ENCODE assay signal across 9 cellular contexts in genomic region chr1:121458291-121459048, GRCh38.
DNase-seq lines count a peak whose midpoint lies in the region; ATAC-seq and TF ChIP-seq lines count a peak whose summit lies in the region.
"Had no signal": no experiment of that assay in that cellular context is flagged by ENCODE, and none has a peak within 500 bp of the region (broad histone marks: within the 10 kb centered on the region; RNA-seq: fewer than 3 reads in every experiment).

No MANE protein-coding gene starts in this region.

- intact Hi-C loops in activated CD4-positive, alpha-beta T cell treated with anti-CD3 and anti-CD28 coated beads, Interleukin-2, amount 10 ng/mL, durations not matched to agents 24 days and 14 days (cut with micrococcal nuclease): loop anchor here (2.0 kb wide), 1 partner anchor 58 kb away; no protein-coding TSS in a partner anchor
- intact Hi-C loops in spleen (cut with DNase I; ENCODE audit: low total_unique reads): no loop called here
- intact Hi-C loops in gastrocnemius medialis (cut with DNase I; ENCODE audit: low total_unique reads): no loop called here

- in situ Hi-C loops in gastrocnemius medialis (cut with MboI; ENCODE audit: low sequenced_read_pairs in 4 of 4): no loop called here

- H3K27me3 ChIP-seq in spleen (replicated peaks in 1 of 7) (no peaks in the 10 kb centered on the region), gastrocnemius medialis (no peaks in the 10 kb centered on the region)

- H3K4me1 ChIP-seq in spleen: peaks cover 0 to 20% (median 14%) of the 10 kb centered on the region in 6 donors
- no peaks in the 10 kb centered on the region for H3K4me1 ChIP-seq in gastrocnemius medialis

- H3K4me3 ChIP-seq in spleen: peak overlapping the region in 3 of 8 donors; percentile 8 to 47 (median 11)
- no peak overlapping the region for H3K4me3 ChIP-seq in gastrocnemius medialis

- TF ChIP-seq POLR2A in spleen (IDR thresholded peaks at IDR 0.05) (no peak), gastrocnemius medialis (IDR thresholded peaks at IDR 0.05) (no peak)

- H3K4me3 Mint-ChIP-seq in activated CD4-positive, alpha-beta T cell treated with anti-CD3 and anti-CD28 coated beads, Interleukin-2, amount 10 ng/mL, durations not matched to agents 24 days and 14 days: peak overlapping the region; percentile 64

- TF ChIP-seq CTCF in spleen (IDR thresholded peaks at IDR 0.05 in 8 of 11, conservative IDR thresholded peaks at IDR 0.05 in 3 of 11): no peak
- TF ChIP-seq CTCF in gastrocnemius medialis (IDR thresholded peaks at IDR 0.05 in 4 of 5, conservative IDR thresholded peaks at IDR 0.05 in 1 of 5): no peak

- DNase-seq in activated CD4-positive, alpha-beta T cell treated with anti-CD3 and anti-CD28 coated beads, Interleukin-2, amount 10 ng/mL, durations not matched to agents 24 days and 14 days: no peak
- DNase-seq in activated CD4-positive, alpha-beta T cell treated with anti-CD3 and anti-CD28 coated beads for 4 hours: no peak
- DNase-seq in RPMI8226 (peak; percentile 71), spleen (no peak), HCEC 1CT (no peak), NCI-H345 treated with DMSO at 0.1 percent for 48 hours (lab: John Stamatoyannopoulos, UW; ENCODE audit: unreplicated experiment) (no peak), gastrocnemius medialis (no peak)

- H3K4me1 Mint-ChIP-seq in activated CD4-positive, alpha-beta T cell treated with anti-CD3 and anti-CD28 coated beads, Interleukin-2, amount 10 ng/mL, durations not matched to agents 24 days and 14 days: peaks cover 15% of the 10 kb centered on the region

- 23 to 27% (median 25%) methylated on average over 2 of the region's 2 CpGs for WGBS in spleen, 5 donors

- H3K36me3 ChIP-seq in spleen (no peaks in the 10 kb centered on the region), gastrocnemius medialis (no peaks in the 10 kb centered on the region)

- peaks cover 11% of the 10 kb centered on the region for H3K9me3 Mint-ChIP-seq in activated CD4-positive, alpha-beta T cell treated with anti-CD3 and anti-CD28 coated beads, Interleukin-2, amount 10 ng/mL, durations not matched to agents 24 days and 14 days

- peak; percentile 97 for ATAC-seq in HG02970 (IDR thresholded peaks at IDR 0.05; ENCODE audit: low FRiP score, unreplicated experiment)
- no peak for ATAC-seq in gastrocnemius medialis
- ATAC-seq: Panc1 had no signal

- peaks cover 9% of the 10 kb centered on the region for H3K36me3 Mint-ChIP-seq in activated CD4-positive, alpha-beta T cell treated with anti-CD3 and anti-CD28 coated beads, Interleukin-2, amount 10 ng/mL, durations not matched to agents 24 days and 14 days (ENCODE audit: low read depth)

- H3K9me3 ChIP-seq in spleen (no peaks in the 10 kb centered on the region), gastrocnemius medialis (no peaks in the 10 kb centered on the region)

- peak overlapping the region; percentile 59 for H3K27ac Mint-ChIP-seq in activated CD4-positive, alpha-beta T cell treated with anti-CD3 and anti-CD28 coated beads, Interleukin-2, amount 10 ng/mL, durations not matched to agents 24 days and 14 days

- peaks cover 7% of the 10 kb centered on the region for H3K27me3 Mint-ChIP-seq in activated CD4-positive, alpha-beta T cell treated with anti-CD3 and anti-CD28 coated beads, Interleukin-2, amount 10 ng/mL, durations not matched to agents 24 days and 14 days

- H3K27ac ChIP-seq in spleen: peak overlapping the region in 5 of 8 donors; percentile 42 to 67 (median 57)
- no peak overlapping the region for H3K27ac ChIP-seq in gastrocnemius medialis

Comparison
In these comparisons a context has a peak if more than half of its experiments do, and no peak if none do; other contexts are left out.
1. H3K27ac ChIP-seq: peak in spleen (5 of 8); none in gastrocnemius medialis (0 of 4).